In genomic region chr12:124713041-124713435, GRCh38 we compare ENCODE assay signal across 8 cellular contexts.
DNase-seq lines count a peak whose midpoint lies in the region; ATAC-seq and TF ChIP-seq lines count a peak whose summit lies in the region.

No MANE protein-coding gene starts in this region.

- peak overlapping the region; percentile 90 for H3K27ac Mint-ChIP-seq in stimulated activated naive CD8-positive, alpha-beta T cell treated with anti-CD3 and anti-CD28 coated beads, Interleukin-15, Interleukin-2, amounts not matched to agents 100 ng/mL and 50 ng/mL, for 24 hours

- no peaks in the 10 kb centered on the region for H3K9me2 ChIP-seq in Karpas-422 (replicated peaks; ENCODE audit: insufficient read depth, low read length)

- no peaks in the 10 kb centered on the region for H3K79me2 ChIP-seq in Karpas-422 (ENCODE audit: low read length)

- peak overlapping the region; percentile 36 for H3K9ac ChIP-seq in Karpas-422 (ENCODE audit: low read length)

- no peaks in the 10 kb centered on the region for H3K9me3 ChIP-seq in Karpas-422 (ENCODE audit: low read length)
- H3K9me3 ChIP-seq in esophagus (ENCODE audit: control insufficient read depth in 2 of 2, insufficient read depth in 1 of 2, low read depth in 1 of 2, low read length in 1 of 2) = no peaks in the 10 kb centered on the region
- no peaks in the 10 kb centered on the region for H3K9me3 ChIP-seq in BE2C

- intact Hi-C loops in sciatic nerve (cut with DNase I) = no loop called here

- no peaks in the 10 kb centered on the region for H3K36me3 Mint-ChIP-seq in stimulated activated naive CD8-positive, alpha-beta T cell treated with anti-CD3 and anti-CD28 coated beads, Interleukin-15, Interleukin-2, amounts not matched to agents 100 ng/mL and 50 ng/mL, for 24 hours (ENCODE audit: low read depth)

- H3K27me3 Mint-ChIP-seq in stimulated activated naive CD8-positive, alpha-beta T cell treated with anti-CD3 and anti-CD28 coated beads, Interleukin-15, Interleukin-2, amounts not matched to agents 100 ng/mL and 50 ng/mL, for 24 hours = no peaks in the 10 kb centered on the region

- WGBS in esophagus, 2 donors = 40 to 55% methylated on average over 14 of the region's 14 CpGs

- H3K4me2 ChIP-seq in Karpas-422 (ENCODE audit: low read depth, low read length, poor library complexity, severe bottlenecking) = peak overlapping the region; percentile 58

- H3K27me3 ChIP-seq in Karpas-422 (ENCODE audit: low read length) = no peaks in the 10 kb centered on the region
- H3K27me3 ChIP-seq in esophagus (ENCODE audit: control insufficient read depth in 1 of 2, insufficient read depth in 2 of 2, low read length in 2 of 2) = no peaks in the 10 kb centered on the region
- no peaks in the 10 kb centered on the region for H3K27me3 ChIP-seq in BE2C

- H3K4me3 Mint-ChIP-seq in stimulated activated naive CD8-positive, alpha-beta T cell treated with anti-CD3 and anti-CD28 coated beads, Interleukin-15, Interleukin-2, amounts not matched to agents 100 ng/mL and 50 ng/mL, for 24 hours = peak overlapping the region; percentile 68

- TF ChIP-seq CTCF in BE2C (IDR thresholded peaks at IDR 0.05; ENCODE audit: low read depth, low read length) = no peak

- H3K4me3 ChIP-seq in Karpas-422 (ENCODE audit: low read length) (peak overlapping the region; percentile 26; the same call in 1 of the 2 replicates), esophagus (ENCODE audit: low read depth in 1 of 2, low read length in 2 of 2) (peak overlapping the region in 1 of 2 donors; percentile 17), BE2C (ENCODE audit: low read depth, low read length) (no peak overlapping the region)

- H3K4me1 ChIP-seq in Karpas-422 (ENCODE audit: low read length) (peaks cover 16% of the 10 kb centered on the region), esophagus (ENCODE audit: control insufficient read depth in 2 of 2, insufficient read depth in 2 of 2, low read length in 1 of 2) (peaks cover 0 to 22% of the 10 kb centered on the region in 2 donors), BE2C (peaks cover 7% of the 10 kb centered on the region)

- no peak for DNase-seq in stimulated activated naive CD8-positive, alpha-beta T cell treated with anti-CD3 and anti-CD28 coated beads, Interleukin-15, Interleukin-2, amounts not matched to agents 100 U/mL and 50 U/mL, for 24 hours
- DNase-seq in Karpas-422 (peak; percentile 41), sciatic nerve (ENCODE audit: low spot score) (peak; percentile 79), SKM-1 (lab: John Stamatoyannopoulos, UW; ENCODE audit: unreplicated experiment) (no peak), BE2C (no peak), NCI-H82 treated with DMSO at 0.1 percent for 48 hours (lab: John Stamatoyannopoulos, UW; ENCODE audit: unreplicated experiment) (no peak)

- H3K36me3 ChIP-seq in Karpas-422 (ENCODE audit: insufficient read depth, low read length) = no peaks in the 10 kb centered on the region
- H3K36me3 ChIP-seq in esophagus (ENCODE audit: control insufficient read depth in 2 of 2, insufficient read depth in 2 of 2, low read length in 1 of 2) = no peaks in the 10 kb centered on the region
- H3K36me3 ChIP-seq in BE2C = no peaks in the 10 kb centered on the region

- H2AFZ ChIP-seq in Karpas-422 (ENCODE audit: low read length) = peak overlapping the region; percentile 59; the same call in 1 of the 2 replicates

- H3K27ac ChIP-seq in Karpas-422 (ENCODE audit: low read length) = no peak overlapping the region
- peak overlapping the region; percentile 66 to 81 for H3K27ac ChIP-seq in esophagus (ENCODE audit: low read depth in 2 of 2, low read length in 1 of 2)

- no peak for ATAC-seq in stimulated activated naive CD8-positive, alpha-beta T cell treated with anti-CD3 and anti-CD28 coated beads, Interleukin-15, Interleukin-2, amounts not matched to agents 100 U/mL and 50 U/mL, for 24 hours
- ATAC-seq in sciatic nerve = peak; percentile 69

- H3K9me3 Mint-ChIP-seq in stimulated activated naive CD8-positive, alpha-beta T cell treated with anti-CD3 and anti-CD28 coated beads, Interleukin-15, Interleukin-2, amounts not matched to agents 100 ng/mL and 50 ng/mL, for 24 hours = no peaks in the 10 kb centered on the region

- H3K4me1 Mint-ChIP-seq in stimulated activated naive CD8-positive, alpha-beta T cell treated with anti-CD3 and anti-CD28 coated beads, Interleukin-15, Interleukin-2, amounts not matched to agents 100 ng/mL and 50 ng/mL, for 24 hours (ENCODE audit: low read depth) = peaks cover 24% of the 10 kb centered on the region

- no peaks in the 10 kb centered on the region for H4K20me1 ChIP-seq in Karpas-422 (ENCODE audit: insufficient read depth, low read depth, low read length)

Comparison
In these comparisons a context has a peak if more than half of its experiments do, and no peak if none do; other contexts are left out.
1. DNase-seq: peak in Karpas-422 (single experiment) and sciatic nerve (single experiment); none in stimulated activated naive CD8-positive, alpha-beta T cell treated with anti-CD3 and anti-CD28 coated beads, Interleukin-15, Interleukin-2, amounts not matched to agents 100 U/mL and 50 U/mL, for 24 hours (single experiment), SKM-1 (single experiment), BE2C (single experiment) and NCI-H82 treated with DMSO at 0.1 percent for 48 hours (single experiment).